ENCODE assay signal across 8 cellular contexts in the genomic region with DNA sequence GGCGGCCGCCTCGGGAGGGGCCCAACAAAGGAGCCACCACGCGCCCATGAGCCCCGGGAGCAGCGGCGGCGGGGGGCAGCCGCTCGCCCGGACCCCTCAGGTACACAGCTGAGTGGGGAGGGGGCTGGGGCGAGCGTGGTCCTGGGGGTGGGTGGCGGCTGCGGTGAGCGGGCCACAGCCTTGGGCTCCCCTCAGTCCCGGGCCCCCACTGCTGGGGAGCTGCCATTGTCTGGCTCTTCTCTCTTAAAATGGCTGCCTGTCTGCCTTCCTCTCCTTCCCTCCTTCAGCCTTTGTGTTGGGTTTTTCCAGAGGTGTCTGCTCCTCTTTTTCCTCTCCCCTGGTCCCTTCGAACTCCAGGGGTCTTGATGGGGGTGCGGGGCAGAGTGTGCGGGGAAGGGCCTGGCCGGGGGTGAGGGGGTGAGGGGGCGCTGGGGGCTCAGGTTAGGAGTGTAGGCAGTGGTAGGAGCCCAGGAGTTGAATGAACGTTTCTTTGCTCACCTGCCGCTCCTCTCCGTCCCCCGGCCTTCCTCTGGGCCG. TPM values are rescaled to one million over a fixed set of nuclear protein-coding genes. Genes with fewer than 3 reads are reported as not detected.
A peak's percentile ranks its signal among the peaks of the same experiment; 100 is the strongest.
DNase-seq lines count a peak whose midpoint lies in the region; ATAC-seq and TF ChIP-seq lines count a peak whose summit lies in the region.

No MANE protein-coding gene starts in this region.

- in situ Hi-C loops in Panc1 (cut with HindIII; ENCODE audit: low pct_unique_long_range_greater_than_20kb, low sequenced_read_pairs): no loop called here

- no TSS peak for BruUV-seq in Panc1 (replicated peaks; lab: Mats Ljungman, UMichigan)

- peaks cover 3% of the 10 kb centered on the region for H3K36me3 ChIP-seq in Panc1 (ENCODE audit: control insufficient read depth, insufficient read depth, low read length)

- no peak for ATAC-seq in Panc1
- no peak for ATAC-seq in GM21526 (IDR thresholded peaks at IDR 0.05; ENCODE audit: low FRiP score, unreplicated experiment)

- POLR2A ChIA-PET in Panc1 (lab: Charles Lee): interaction anchor here (0.5 to 1.0 kb wide), 5 partner anchors 15 to 167 kb away, joined by 3 to 6 read pairs (median 4); no protein-coding TSS in a partner anchor

- TF ChIP-seq CTCF in Panc1 (IDR thresholded peaks at IDR 0.05) (no peak), fibroblast of villous mesenchyme (IDR thresholded peaks at IDR 0.05; ENCODE audit: insufficient read depth, low read depth, low read length) (no peak)

- H3K4me3 ChIP-seq in Panc1 (ENCODE audit: low read depth in 2 of 2, low read length in 2 of 2) (peak overlapping the region; percentile 71 to 80), fibroblast of villous mesenchyme (ENCODE audit: low read depth, low read length) (peak overlapping the region; percentile 80), skin epidermis (peak overlapping the region; percentile 85 to 96 (median 91))

- H3K4me1 ChIP-seq in Panc1 (ENCODE audit: control insufficient read depth, insufficient read depth, low read length): peaks cover 54% of the 10 kb centered on the region

- H3K9me3 ChIP-seq in Panc1 (ENCODE audit: control insufficient read depth, insufficient read depth, low read depth, low read length): no peaks in the 10 kb centered on the region

- CTCF ChIA-PET in Panc1 (lab: Charles Lee): interaction anchor here (0.6 kb wide), 1 partner anchor 23 kb away, joined by 5 read pairs; no protein-coding TSS in a partner anchor

- no peaks in the 10 kb centered on the region for H3K27me3 ChIP-seq in Panc1 (ENCODE audit: control insufficient read depth, insufficient read depth, low read length)

- H3K27ac ChIP-seq in Panc1 (ENCODE audit: low read length) (peak overlapping the region; percentile 84), skin epidermis (peak overlapping the region; percentile 85 to 100 (median 98))

- intact Hi-C loops in Panc1 (cut with micrococcal nuclease; ENCODE audit: unreplicated experiment): loop anchor here (5.0 kb wide), 1 partner anchor 90 kb away; the partner anchor contains the start of gene PIGV

- peak; percentile 35 for DNase-seq in NCI-H1105 treated with DMSO at 0.1 percent for 48 hours (lab: John Stamatoyannopoulos, UW)
- no peak for DNase-seq in NCI-H1105 (lab: John Stamatoyannopoulos, UW)
- DNase-seq in Panc1 (ENCODE audit: low read depth, low spot score): no peak
- DNase-seq in fibroblast of villous mesenchyme (ENCODE audit: low read depth): no peak
- no peak for DNase-seq in glomerular visceral epithelial cell (ENCODE audit: extremely low spot score)
- DNase-seq in iPS-NIHi7 (ENCODE audit: extremely low spot score): no peak

RNA-seq across cellular contexts. Expression of gene ARID1A, which starts 1.7 kb away (rescaled TPM):
- 110 TPM for total RNA-seq in Panc1 (2021; ENCODE audit: unreplicated experiment)
- 130 TPM for polyA plus RNA-seq in Panc1 (2012; ENCODE audit: insufficient read length)
- total RNA-seq in fibroblast of villous mesenchyme: 24.8 and 31.1 TPM in 2 replicates
